In genomic region chr9:136374183-136374575, GRCh38 we compare ENCODE assay signal across 1 cellular context.
TF ChIP-seq lines count a peak whose summit lies in the region.

No MANE protein-coding gene starts in this region.

TF ChIP-seq in GM12878, 131 proteins besides CTCF, POLR2A, EP300 and RAD21:
- TF ChIP-seq KDM1A (IDR thresholded peaks at IDR 0.05; ENCODE audit: borderline replicate concordance) (no peak), IRF5 (IDR thresholded peaks at IDR 0.05; ENCODE audit: borderline replicate concordance) (no peak), REST (IDR thresholded peaks at IDR 0.05; ENCODE audit: low read depth, low read length) (no peak)
- TF ChIP-seq, protein P1, sequence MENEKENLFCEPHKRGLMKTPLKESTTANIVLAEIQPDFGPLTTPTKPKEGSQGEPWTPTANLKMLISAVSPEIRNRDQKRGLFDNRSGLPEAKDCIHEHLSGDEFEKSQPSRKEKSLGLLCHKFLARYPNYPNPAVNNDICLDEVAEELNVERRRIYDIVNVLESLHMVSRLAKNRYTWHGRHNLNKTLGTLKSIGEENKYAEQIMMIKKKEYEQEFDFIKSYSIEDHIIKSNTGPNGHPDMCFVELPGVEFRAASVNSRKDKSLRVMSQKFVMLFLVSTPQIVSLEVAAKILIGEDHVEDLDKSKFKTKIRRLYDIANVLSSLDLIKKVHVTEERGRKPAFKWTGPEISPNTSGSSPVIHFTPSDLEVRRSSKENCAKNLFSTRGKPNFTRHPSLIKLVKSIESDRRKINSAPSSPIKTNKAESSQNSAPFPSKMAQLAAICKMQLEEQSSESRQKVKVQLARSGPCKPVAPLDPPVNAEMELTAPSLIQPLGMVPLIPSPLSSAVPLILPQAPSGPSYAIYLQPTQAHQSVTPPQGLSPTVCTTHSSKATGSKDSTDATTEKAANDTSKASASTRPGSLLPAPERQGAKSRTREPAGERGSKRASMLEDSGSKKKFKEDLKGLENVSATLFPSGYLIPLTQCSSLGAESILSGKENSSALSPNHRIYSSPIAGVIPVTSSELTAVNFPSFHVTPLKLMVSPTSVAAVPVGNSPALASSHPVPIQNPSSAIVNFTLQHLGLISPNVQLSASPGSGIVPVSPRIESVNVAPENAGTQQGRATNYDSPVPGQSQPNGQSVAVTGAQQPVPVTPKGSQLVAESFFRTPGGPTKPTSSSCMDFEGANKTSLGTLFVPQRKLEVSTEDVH (IDR thresholded peaks at IDR 0.05; ENCODE audit: low read depth, partially characterized antibody): no peak
TF ChIP-seq in GM12878: peak in this region for 0.
